ENCODE assay signal across 13 cellular contexts in genomic region chr3:4935347-4935746, GRCh38. TPM values are rescaled to one million over a fixed set of nuclear protein-coding genes. Genes with fewer than 3 reads are reported as not detected.
DNase-seq lines count a peak whose midpoint lies in the region; ATAC-seq, FAIRE-seq and TF ChIP-seq lines count a peak whose summit lies in the region.
"Had no signal": no experiment of that assay in that cellular context is flagged by ENCODE, and none has a peak within 500 bp of the region (broad histone marks: within the 10 kb centered on the region; RNA-seq: fewer than 3 reads in every experiment).

No MANE protein-coding gene starts in this region.

- H3K4me1 ChIP-seq in Loucy (ENCODE audit: insufficient read depth, low read length, poor library complexity, severe bottlenecking) (no peaks in the 10 kb centered on the region), keratinocyte (ENCODE audit: control insufficient read depth, extremely low read depth, insufficient read depth, low read length) (no peaks in the 10 kb centered on the region), esophagus muscularis mucosa (no peaks in the 10 kb centered on the region)

- H3K4me3 Mint-ChIP-seq in activated CD4-positive, alpha-beta T cell treated with anti-CD3 and anti-CD28 coated beads for 36 hours = no peak overlapping the region
- no peak overlapping the region for H3K4me3 Mint-ChIP-seq in activated T-helper 2 cell treated with anti-CD3 and anti-CD28 coated beads, Interferon-gamma antibody, Interleukin-2, Interleukin-4, amounts not matched to agents 10 μg/mL and 5 μg/mL and 100 μg/mL, durations not matched to agents 14 hours and 24 hours and 36 hours (ENCODE audit: low read depth)

- peak; percentile 49 for DNase-seq in activated CD4-positive, alpha-beta T cell treated with anti-CD3 and anti-CD28 coated beads for 36 hours
- DNase-seq in activated CD4-positive, alpha-beta T cell treated with anti-CD3 and anti-CD28 coated beads, Interleukin-2, amount 50 U/mL, for 4 hours = no peak
- DNase-seq in keratinocyte (ENCODE audit: low read depth, low spot score) = no peak
- DNase-seq in activated T-helper 2 cell treated with anti-CD3 and anti-CD28 coated beads, Interferon-gamma antibody, Interleukin-2, Interleukin-4, amounts not matched to agents 10 μg/mL and 5 μg/mL and 100 μg/mL, durations not matched to agents 14 hours and 24 hours and 36 hours (ENCODE audit: low spot score) = no peak
- DNase-seq in NCI-H2196 (lab: John Stamatoyannopoulos, UW; ENCODE audit: unreplicated experiment) = no peak
- no peak for DNase-seq in esophagus muscularis mucosa (ENCODE audit: extremely low spot score)
- DNase-seq: caudate nucleus, DMS 273 treated with DMSO at 0.1 percent for 48 hours, NCI-H524 had no signal

- H4K20me1 ChIP-seq in Loucy (ENCODE audit: insufficient read depth, low read length, poor library complexity, severe bottlenecking) = no peaks in the 10 kb centered on the region
- no peaks in the 10 kb centered on the region for H4K20me1 ChIP-seq in keratinocyte (ENCODE audit: control insufficient read depth, extremely low read depth, insufficient read depth, low read length)

- H2AFZ ChIP-seq in Loucy (ENCODE audit: low read length) = peak overlapping the region; percentile 27; the same call in 1 of the 2 replicates
- H2AFZ ChIP-seq in keratinocyte (ENCODE audit: control insufficient read depth, low read length) = no peak overlapping the region

- no peak for TF ChIP-seq EP300 in esophagus muscularis mucosa (IDR thresholded peaks at IDR 0.05)

- no peak for TF ChIP-seq POLR2A in esophagus muscularis mucosa (IDR thresholded peaks at IDR 0.05; ENCODE audit: low read depth)

- H3K9me2 ChIP-seq in Loucy (replicated peaks; ENCODE audit: low read depth, low read length) = no peaks in the 10 kb centered on the region

- no peaks in the 10 kb centered on the region for H3K36me3 Mint-ChIP-seq in activated CD4-positive, alpha-beta T cell treated with anti-CD3 and anti-CD28 coated beads for 36 hours (ENCODE audit: low read depth)
- no peaks in the 10 kb centered on the region for H3K36me3 Mint-ChIP-seq in activated T-helper 2 cell treated with anti-CD3 and anti-CD28 coated beads, Interferon-gamma antibody, Interleukin-2, Interleukin-4, amounts not matched to agents 10 μg/mL and 5 μg/mL and 100 μg/mL, durations not matched to agents 14 hours and 24 hours and 36 hours (ENCODE audit: low read depth)

- no peak for TF ChIP-seq CTCF in Loucy (conservative IDR thresholded peaks at IDR 0.05; ENCODE audit: low read length)
- no peak for TF ChIP-seq CTCF in keratinocyte (optimal IDR thresholded peaks at IDR 0.05 in 1 of 3, IDR thresholded peaks at IDR 0.05 in 1 of 3, conservative IDR thresholded peaks at IDR 0.05 in 1 of 3; ENCODE audit: extremely low read depth in 1 of 3, insufficient read depth in 2 of 3, low read length in 3 of 3)
- no peak for TF ChIP-seq CTCF in esophagus muscularis mucosa (IDR thresholded peaks at IDR 0.05)

- CTCF ChIA-PET in activated CD4-positive, alpha-beta T cell treated with anti-CD3 and anti-CD28 coated beads for 36 hours (lab: Charles Lee) = interaction anchor here (1.2 kb wide), 1 partner anchor 11 kb away, joined by 3 read pairs; no protein-coding TSS in a partner anchor

- H3K79me2 ChIP-seq in Loucy (ENCODE audit: insufficient read depth, low read length) (no peaks in the 10 kb centered on the region), keratinocyte (ENCODE audit: control insufficient read depth, insufficient read depth, low read length) (no peaks in the 10 kb centered on the region)

- 100% methylated on average over 1 of the region's 1 CpG for WGBS in esophagus muscularis mucosa

- H3K9me3 ChIP-seq in Loucy (ENCODE audit: insufficient read depth, low read depth, low read length) (no peaks in the 10 kb centered on the region), keratinocyte (ENCODE audit: control insufficient read depth, low read depth, low read length) (no peaks in the 10 kb centered on the region), esophagus muscularis mucosa (no peaks in the 10 kb centered on the region)

- no peaks in the 10 kb centered on the region for H3K9me1 ChIP-seq in keratinocyte (ENCODE audit: control insufficient read depth, extremely low read depth, insufficient read depth, low read length)

- peak; percentile 81 for ATAC-seq in activated CD4-positive, alpha-beta T cell treated with anti-CD3 and anti-CD28 coated beads for 36 hours
- peak; percentile 73 for ATAC-seq in GM21723 (IDR thresholded peaks at IDR 0.05; ENCODE audit: unreplicated experiment)

- no peaks in the 10 kb centered on the region for H3F3A ChIP-seq in Loucy (ENCODE audit: low read depth)

- FAIRE-seq in keratinocyte (lab: Jason Lieb, UNC) = peak; percentile 62
- FAIRE-seq: A204.1 had no signal

- dilution Hi-C loops in keratinocyte (cut with MboI; ENCODE audit: extremely low pct_ligation_motif_present, low sequenced_read_pairs) = no loop called here

- H3K27ac ChIP-seq in keratinocyte (ENCODE audit: control insufficient read depth, insufficient read depth, low read length) (no peak overlapping the region), esophagus muscularis mucosa (replicated peaks in 1 of 4) (no peak overlapping the region)
- H3K27ac ChIP-seq: SK-N-MC had no signal

- no peaks in the 10 kb centered on the region for H3K27me3 Mint-ChIP-seq in activated CD4-positive, alpha-beta T cell treated with anti-CD3 and anti-CD28 coated beads for 36 hours
- no peaks in the 10 kb centered on the region for H3K27me3 Mint-ChIP-seq in activated T-helper 2 cell treated with anti-CD3 and anti-CD28 coated beads, Interferon-gamma antibody, Interleukin-2, Interleukin-4, amounts not matched to agents 10 μg/mL and 5 μg/mL and 100 μg/mL, durations not matched to agents 14 hours and 24 hours and 36 hours (ENCODE audit: low read depth)

- H3K27me3 ChIP-seq in Loucy (ENCODE audit: insufficient read depth, low read length, poor library complexity, severe bottlenecking) (no peaks in the 10 kb centered on the region), keratinocyte (ENCODE audit: control insufficient read depth, extremely low read depth, insufficient read depth, low read length) (no peaks in the 10 kb centered on the region), esophagus muscularis mucosa (no peaks in the 10 kb centered on the region)

- H3K36me3 ChIP-seq in Loucy (ENCODE audit: insufficient read depth, low read length) = no peaks in the 10 kb centered on the region
- H3K36me3 ChIP-seq in keratinocyte (ENCODE audit: control insufficient read depth in 2 of 2, extremely low read depth in 1 of 2, insufficient read depth in 2 of 2, low read length in 2 of 2) = no peaks in the 10 kb centered on the region
- no peaks in the 10 kb centered on the region for H3K36me3 ChIP-seq in esophagus muscularis mucosa

- no peak overlapping the region for H3K4me3 ChIP-seq in Loucy (ENCODE audit: low read length, poor library complexity, severe bottlenecking)
- H3K4me3 ChIP-seq in keratinocyte (ENCODE audit: control insufficient read depth in 2 of 3, extremely low read depth in 1 of 3, insufficient read depth in 2 of 3, low read depth in 1 of 3, low read length in 3 of 3) = no peak overlapping the region
- H3K4me3 ChIP-seq in esophagus muscularis mucosa = no peak overlapping the region
- H3K4me3 ChIP-seq: SK-N-MC had no signal

- H3K4me2 ChIP-seq in Loucy (ENCODE audit: low read depth, low read length, poor library complexity, severe bottlenecking) (no peak overlapping the region), keratinocyte (ENCODE audit: control insufficient read depth, extremely low read depth, insufficient read depth, low read depth, low read length) (no peak overlapping the region)

- no peaks in the 10 kb centered on the region for H3K9me3 Mint-ChIP-seq in activated CD4-positive, alpha-beta T cell treated with anti-CD3 and anti-CD28 coated beads for 36 hours (ENCODE audit: low read depth)
- peaks cover 6% of the 10 kb centered on the region for H3K9me3 Mint-ChIP-seq in activated T-helper 2 cell treated with anti-CD3 and anti-CD28 coated beads, Interferon-gamma antibody, Interleukin-2, Interleukin-4, amounts not matched to agents 10 μg/mL and 5 μg/mL and 100 μg/mL, durations not matched to agents 14 hours and 24 hours and 36 hours

- H3K9ac ChIP-seq in Loucy (ENCODE audit: low read depth, low read length, poor library complexity, severe bottlenecking) (no peak overlapping the region), keratinocyte (ENCODE audit: control insufficient read depth, extremely low read depth, insufficient read depth, low read length) (no peak overlapping the region)

- intact Hi-C loops in activated CD4-positive, alpha-beta T cell treated with anti-CD3 and anti-CD28 coated beads for 36 hours (cut with DNase I, micrococcal nuclease) = no loop called here
- intact Hi-C loops in activated T-helper 2 cell treated with anti-CD3 and anti-CD28 coated beads, Interferon-gamma antibody, Interleukin-2, Interleukin-4, amounts not matched to agents 10 μg/mL and 5 μg/mL and 100 μg/mL, durations not matched to agents 14 hours and 24 hours and 36 hours (cut with micrococcal nuclease) = loop anchor here (2.0 kb wide), 1 partner anchor 41 kb away; no protein-coding TSS in a partner anchor
- intact Hi-C loops in esophagus muscularis mucosa (cut with DNase I) = no loop called here

- peak overlapping the region; percentile 44 for H3K27ac Mint-ChIP-seq in activated CD4-positive, alpha-beta T cell treated with anti-CD3 and anti-CD28 coated beads for 36 hours
- no peak overlapping the region for H3K27ac Mint-ChIP-seq in activated T-helper 2 cell treated with anti-CD3 and anti-CD28 coated beads, Interferon-gamma antibody, Interleukin-2, Interleukin-4, amounts not matched to agents 10 μg/mL and 5 μg/mL and 100 μg/mL, durations not matched to agents 14 hours and 24 hours and 36 hours

- POLR2A ChIA-PET in activated CD4-positive, alpha-beta T cell treated with anti-CD3 and anti-CD28 coated beads for 36 hours (lab: Charles Lee) = no interaction called here

- H3K4me1 Mint-ChIP-seq in activated CD4-positive, alpha-beta T cell treated with anti-CD3 and anti-CD28 coated beads for 36 hours = peaks cover 15% of the 10 kb centered on the region
- peaks cover 25% of the 10 kb centered on the region for H3K4me1 Mint-ChIP-seq in activated T-helper 2 cell treated with anti-CD3 and anti-CD28 coated beads, Interferon-gamma antibody, Interleukin-2, Interleukin-4, amounts not matched to agents 10 μg/mL and 5 μg/mL and 100 μg/mL, durations not matched to agents 14 hours and 24 hours and 36 hours (ENCODE audit: low read depth)

RNA-seq across cellular contexts. Expression of gene BHLHE40, which starts 43.9 kb away (rescaled TPM):
- total RNA-seq in activated CD4-positive, alpha-beta T cell treated with anti-CD3 and anti-CD28 coated beads for 36 hours = 100 to 1,000 TPM; 258 to 273 TPM
- polyA plus RNA-seq in keratinocyte = 73.9 to 95.7 TPM (median 74.3 TPM) in 3 replicates
- polyA plus RNA-seq in keratinocyte (2011; ENCODE audit: low read depth) = 84.5 TPM
- polyA plus RNA-seq in keratinocyte (2011; cell fraction: cytosol; rRNA removed) = 52.6 and 66.7 TPM in 2 replicates
- polyA plus RNA-seq in keratinocyte (2011; cell fraction: nucleus; rRNA removed) = 296 and 339 TPM in 2 replicates
- polyA plus RNA-seq in keratinocyte (2012; ENCODE audit: low replicate concordance) = 87.7 and 181 TPM in 2 replicates
- polyA minus RNA-seq in keratinocyte = 73.6 to 138 TPM (median 96.1 TPM) in 3 replicates
- polyA minus RNA-seq in keratinocyte (2011; cell fraction: cytosol; rRNA and poly(A)+ RNA removed) = 67.1 TPM
- polyA minus RNA-seq in keratinocyte (2011; cell fraction: nucleus; rRNA and poly(A)+ RNA removed) = 131 and 207 TPM in 2 replicates
- total RNA-seq in activated T-helper 2 cell treated with anti-CD3 and anti-CD28 coated beads, Interferon-gamma antibody, Interleukin-2, Interleukin-4, amounts not matched to agents 10 μg/mL and 5 μg/mL and 100 μg/mL, durations not matched to agents 14 hours and 24 hours and 36 hours = 421 and 425 TPM in 2 replicates
- total RNA-seq in esophagus muscularis mucosa = 100 to 1,000 TPM in 1 of 4 donors, 10 to 100 TPM in 2, 1 to 10 TPM in 1; 8.3 to 170 (median 19.4) TPM
